ENCODE assay signal across 1 cellular context in the genomic region with DNA sequence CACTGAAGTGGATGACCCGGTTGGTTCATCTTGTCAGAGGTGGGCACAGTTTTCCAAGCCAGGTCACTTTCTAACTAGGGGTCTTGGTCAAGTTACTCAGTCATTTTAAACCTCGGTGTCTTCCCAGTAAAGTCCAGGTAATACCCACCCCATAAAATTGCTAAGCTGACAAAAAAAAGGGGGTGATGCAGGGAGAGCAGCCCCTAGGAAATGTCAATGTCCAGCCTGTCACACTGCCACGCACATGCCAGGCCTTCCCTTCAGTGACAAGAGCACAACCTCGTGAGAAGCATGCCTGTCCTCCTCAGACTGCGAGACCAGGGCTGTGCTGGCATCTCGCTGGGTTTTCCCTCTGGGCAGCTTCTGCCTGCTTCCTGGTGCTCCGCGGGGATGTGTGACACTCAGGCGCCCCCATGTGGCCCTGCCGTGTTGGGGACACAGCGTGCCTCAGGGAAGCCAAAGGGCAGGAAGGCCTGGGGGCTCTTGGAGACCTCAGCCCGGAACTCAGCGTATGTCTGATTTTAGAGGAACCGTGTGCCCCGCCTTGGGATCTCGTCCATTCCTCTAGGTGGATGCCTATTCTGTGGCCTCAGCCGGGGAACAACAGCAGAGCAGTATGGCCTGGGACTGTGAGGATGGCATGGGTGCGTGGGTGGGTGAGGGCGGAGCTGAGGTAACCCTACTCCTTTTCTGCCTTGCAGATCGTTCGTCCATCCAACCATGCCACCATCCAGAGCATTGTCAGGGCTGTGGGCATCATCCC.
TF ChIP-seq lines count a peak whose summit lies in the region.

No MANE protein-coding gene starts in this region.

TF ChIP-seq in HepG2, 621 proteins besides CTCF, POLR2A, EP300 and RAD21 (continues in another document):
- TF ChIP-seq, protein P1, sequence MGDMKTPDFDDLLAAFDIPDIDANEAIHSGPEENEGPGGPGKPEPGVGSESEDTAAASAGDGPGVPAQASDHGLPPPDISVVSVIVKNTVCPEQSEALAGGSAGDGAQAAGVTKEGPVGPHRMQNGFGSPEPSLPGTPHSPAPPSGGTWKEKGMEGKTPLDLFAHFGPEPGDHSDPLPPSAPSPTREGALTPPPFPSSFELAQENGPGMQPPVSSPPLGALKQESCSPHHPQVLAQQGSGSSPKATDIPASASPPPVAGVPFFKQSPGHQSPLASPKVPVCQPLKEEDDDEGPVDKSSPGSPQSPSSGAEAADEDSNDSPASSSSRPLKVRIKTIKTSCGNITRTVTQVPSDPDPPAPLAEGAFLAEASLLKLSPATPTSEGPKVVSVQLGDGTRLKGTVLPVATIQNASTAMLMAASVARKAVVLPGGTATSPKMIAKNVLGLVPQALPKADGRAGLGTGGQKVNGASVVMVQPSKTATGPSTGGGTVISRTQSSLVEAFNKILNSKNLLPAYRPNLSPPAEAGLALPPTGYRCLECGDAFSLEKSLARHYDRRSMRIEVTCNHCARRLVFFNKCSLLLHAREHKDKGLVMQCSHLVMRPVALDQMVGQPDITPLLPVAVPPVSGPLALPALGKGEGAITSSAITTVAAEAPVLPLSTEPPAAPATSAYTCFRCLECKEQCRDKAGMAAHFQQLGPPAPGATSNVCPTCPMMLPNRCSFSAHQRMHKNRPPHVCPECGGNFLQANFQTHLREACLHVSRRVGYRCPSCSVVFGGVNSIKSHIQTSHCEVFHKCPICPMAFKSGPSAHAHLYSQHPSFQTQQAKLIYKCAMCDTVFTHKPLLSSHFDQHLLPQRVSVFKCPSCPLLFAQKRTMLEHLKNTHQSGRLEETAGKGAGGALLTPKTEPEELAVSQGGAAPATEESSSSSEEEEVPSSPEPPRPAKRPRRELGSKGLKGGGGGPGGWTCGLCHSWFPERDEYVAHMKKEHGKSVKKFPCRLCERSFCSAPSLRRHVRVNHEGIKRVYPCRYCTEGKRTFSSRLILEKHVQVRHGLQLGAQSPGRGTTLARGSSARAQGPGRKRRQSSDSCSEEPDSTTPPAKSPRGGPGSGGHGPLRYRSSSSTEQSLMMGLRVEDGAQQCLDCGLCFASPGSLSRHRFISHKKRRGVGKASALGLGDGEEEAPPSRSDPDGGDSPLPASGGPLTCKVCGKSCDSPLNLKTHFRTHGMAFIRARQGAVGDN (CRISPR knock-in tag; IDR thresholded peaks at IDR 0.05), result peak; percentile 16; the same call in 1 of the 2 replicates
- TF ChIP-seq ZNF468 (CRISPR knock-in tag; IDR thresholded peaks at IDR 0.05) (no peak), HNRNPK (IDR thresholded peaks at IDR 0.05; ENCODE audit: low read depth, low read length, poor library complexity, severe bottlenecking) (no peak), TMF1 (CRISPR knock-in tag; IDR thresholded peaks at IDR 0.05; ENCODE audit: low read depth) (no peak), MAFK (conservative IDR thresholded peaks at IDR 0.05 in 1 of 2, IDR thresholded peaks at IDR 0.05 in 1 of 2; ENCODE audit: low read length in 2 of 2) (peak; percentile 58 to 70; a peak in 3 of 4 replicates), FOSL2 (CRISPR knock-in tag; IDR thresholded peaks at IDR 0.05) (peak; percentile 44), FOXK1 (CRISPR knock-in tag; IDR thresholded peaks at IDR 0.05; ENCODE audit: borderline replicate concordance, low read depth) (no peak), ZNF816 (CRISPR knock-in tag; IDR thresholded peaks at IDR 0.05; ENCODE audit: borderline replicate concordance) (no peak), SRSF9 (IDR thresholded peaks at IDR 0.05; ENCODE audit: borderline replicate concordance, insufficient read depth, low read depth, low read length, poor library complexity, severe bottlenecking) (no peak), SAFB2 (CRISPR knock-in tag; IDR thresholded peaks at IDR 0.05; ENCODE audit: borderline replicate concordance, low read depth) (no peak), ZNF460 (CRISPR knock-in tag; IDR thresholded peaks at IDR 0.05; ENCODE audit: borderline replicate concordance) (no peak), ZNF501 (CRISPR knock-in tag; IDR thresholded peaks at IDR 0.05) (0 out of 2 replicates have a peak, but pooled peaks have one; percentile 34), CHD4 (IDR thresholded peaks at IDR 0.05; ENCODE audit: borderline replicate concordance, low read length) (no peak), ZNF674 (CRISPR knock-in tag; IDR thresholded peaks at IDR 0.05; ENCODE audit: low read depth) (no peak), NFIB (CRISPR knock-in tag; IDR thresholded peaks at IDR 0.05; ENCODE audit: borderline replicate concordance) (no peak), TAF1 (CRISPR knock-in tag; IDR thresholded peaks at IDR 0.05) (no peak), ZNF879 (CRISPR knock-in tag; IDR thresholded peaks at IDR 0.05) (no peak), NONO (IDR thresholded peaks at IDR 0.05) (no peak), NONO (CRISPR knock-in tag; conservative IDR thresholded peaks at IDR 0.05) (0 out of 2 replicates have a peak, but pooled peaks have one; percentile 29), TGIF2 (CRISPR knock-in tag; IDR thresholded peaks at IDR 0.05) (no peak), ZBTB20 (CRISPR knock-in tag; IDR thresholded peaks at IDR 0.05; ENCODE audit: borderline replicate concordance, low read depth) (no peak), GABPB1 (CRISPR knock-in tag; IDR thresholded peaks at IDR 0.05) (peak; percentile 38; the same call in 1 of the 2 replicates), IKZF4 (CRISPR knock-in tag; IDR thresholded peaks at IDR 0.05; ENCODE audit: borderline replicate concordance, low read depth, not compliant biosample characterization) (no peak), TEAD3 (CRISPR knock-in tag; optimal IDR thresholded peaks at IDR 0.05; ENCODE audit: borderline replicate concordance) (peak; percentile 47), SP4 (CRISPR knock-in tag; IDR thresholded peaks at IDR 0.05) (no peak), ELF1 (CRISPR knock-in tag; IDR thresholded peaks at IDR 0.05) (peak; percentile 78), ZNF619 (CRISPR knock-in tag; IDR thresholded peaks at IDR 0.05) (no peak), RFXAP (CRISPR knock-in tag; IDR thresholded peaks at IDR 0.05; ENCODE audit: borderline replicate concordance) (no peak), CC2D1A (CRISPR knock-in tag; IDR thresholded peaks at IDR 0.05) (no peak), ELF3 (CRISPR knock-in tag; IDR thresholded peaks at IDR 0.05) (peak; percentile 82), SUZ12 (IDR thresholded peaks at IDR 0.05; ENCODE audit: low read depth, low read length) (no peak), GZF1 (CRISPR knock-in tag; IDR thresholded peaks at IDR 0.05) (no peak), IRF2 (CRISPR knock-in tag; IDR thresholded peaks at IDR 0.05) (0 out of 2 replicates have a peak, but pooled peaks have one; percentile 16), SMARCC2 (IDR thresholded peaks at IDR 0.05) (no peak), ZBTB3 (CRISPR knock-in tag; IDR thresholded peaks at IDR 0.05; ENCODE audit: borderline replicate concordance, low read depth) (no peak), CHCHD3 (CRISPR knock-in tag; IDR thresholded peaks at IDR 0.05) (no peak), KDM3A (CRISPR knock-in tag; IDR thresholded peaks at IDR 0.05; ENCODE audit: low read depth) (no peak), ZNF572 (CRISPR knock-in tag; IDR thresholded peaks at IDR 0.05) (0 out of 2 replicates have a peak, but pooled peaks have one; percentile 50), SMC3 (IDR thresholded peaks at IDR 0.05; ENCODE audit: low read length) (peak; percentile 77), JUNB (CRISPR knock-in tag; IDR thresholded peaks at IDR 0.05; ENCODE audit: borderline replicate concordance) (no peak), TRIM24 (CRISPR knock-in tag; IDR thresholded peaks at IDR 0.05) (no peak), ZNF567 (CRISPR knock-in tag; IDR thresholded peaks at IDR 0.05; ENCODE audit: borderline replicate concordance) (0 out of 2 replicates have a peak, but pooled peaks have one; percentile 21), ZNF564 (CRISPR knock-in tag; IDR thresholded peaks at IDR 0.05) (no peak), ZNF747 (CRISPR knock-in tag; IDR thresholded peaks at IDR 0.05; ENCODE audit: borderline replicate concordance) (no peak), ZNF354B (CRISPR knock-in tag; IDR thresholded peaks at IDR 0.05) (no peak), ZNF605 (CRISPR knock-in tag; IDR thresholded peaks at IDR 0.05) (no peak), ZNF629 (CRISPR knock-in tag; conservative IDR thresholded peaks at IDR 0.05) (no peak), SRY (CRISPR knock-in tag; IDR thresholded peaks at IDR 0.05) (no peak), XRCC5 (optimal IDR thresholded peaks at IDR 0.05; ENCODE audit: low read length) (peak; percentile 51), HOXD1 (CRISPR knock-in tag; IDR thresholded peaks at IDR 0.05) (no peak)
- TF ChIP-seq, protein P2, sequence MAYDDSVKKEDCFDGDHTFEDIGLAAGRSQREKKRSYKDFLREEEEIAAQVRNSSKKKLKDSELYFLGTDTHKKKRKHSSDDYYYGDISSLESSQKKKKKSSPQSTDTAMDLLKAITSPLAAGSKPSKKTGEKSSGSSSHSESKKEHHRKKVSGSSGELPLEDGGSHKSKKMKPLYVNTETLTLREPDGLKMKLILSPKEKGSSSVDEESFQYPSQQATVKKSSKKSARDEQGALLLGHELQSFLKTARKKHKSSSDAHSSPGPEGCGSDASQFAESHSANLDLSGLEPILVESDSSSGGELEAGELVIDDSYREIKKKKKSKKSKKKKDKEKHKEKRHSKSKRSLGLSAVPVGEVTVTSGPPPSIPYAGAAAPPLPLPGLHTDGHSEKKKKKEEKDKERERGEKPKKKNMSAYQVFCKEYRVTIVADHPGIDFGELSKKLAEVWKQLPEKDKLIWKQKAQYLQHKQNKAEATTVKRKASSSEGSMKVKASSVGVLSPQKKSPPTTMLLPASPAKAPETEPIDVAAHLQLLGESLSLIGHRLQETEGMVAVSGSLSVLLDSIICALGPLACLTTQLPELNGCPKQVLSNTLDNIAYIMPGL (CRISPR knock-in tag; IDR thresholded peaks at IDR 0.05; ENCODE audit: borderline replicate concordance in 1 of 2, low read depth in 1 of 2), result no peak
- TF ChIP-seq, protein P3, sequence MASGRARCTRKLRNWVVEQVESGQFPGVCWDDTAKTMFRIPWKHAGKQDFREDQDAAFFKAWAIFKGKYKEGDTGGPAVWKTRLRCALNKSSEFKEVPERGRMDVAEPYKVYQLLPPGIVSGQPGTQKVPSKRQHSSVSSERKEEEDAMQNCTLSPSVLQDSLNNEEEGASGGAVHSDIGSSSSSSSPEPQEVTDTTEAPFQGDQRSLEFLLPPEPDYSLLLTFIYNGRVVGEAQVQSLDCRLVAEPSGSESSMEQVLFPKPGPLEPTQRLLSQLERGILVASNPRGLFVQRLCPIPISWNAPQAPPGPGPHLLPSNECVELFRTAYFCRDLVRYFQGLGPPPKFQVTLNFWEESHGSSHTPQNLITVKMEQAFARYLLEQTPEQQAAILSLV (CRISPR knock-in tag; IDR thresholded peaks at IDR 0.05; ENCODE audit: borderline replicate concordance), result 0 out of 2 replicates have a peak, but pooled peaks have one; percentile 34
- TF ChIP-seq, protein P4, sequence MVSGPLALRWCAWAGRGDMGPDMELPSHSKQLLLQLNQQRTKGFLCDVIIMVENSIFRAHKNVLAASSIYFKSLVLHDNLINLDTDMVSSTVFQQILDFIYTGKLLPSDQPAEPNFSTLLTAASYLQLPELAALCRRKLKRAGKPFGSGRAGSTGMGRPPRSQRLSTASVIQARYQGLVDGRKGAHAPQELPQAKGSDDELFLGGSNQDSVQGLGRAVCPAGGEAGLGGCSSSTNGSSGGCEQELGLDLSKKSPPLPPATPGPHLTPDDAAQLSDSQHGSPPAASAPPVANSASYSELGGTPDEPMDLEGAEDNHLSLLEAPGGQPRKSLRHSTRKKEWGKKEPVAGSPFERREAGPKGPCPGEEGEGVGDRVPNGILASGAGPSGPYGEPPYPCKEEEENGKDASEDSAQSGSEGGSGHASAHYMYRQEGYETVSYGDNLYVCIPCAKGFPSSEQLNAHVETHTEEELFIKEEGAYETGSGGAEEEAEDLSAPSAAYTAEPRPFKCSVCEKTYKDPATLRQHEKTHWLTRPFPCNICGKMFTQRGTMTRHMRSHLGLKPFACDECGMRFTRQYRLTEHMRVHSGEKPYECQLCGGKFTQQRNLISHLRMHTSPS (CRISPR knock-in tag; IDR thresholded peaks at IDR 0.05; ENCODE audit: low read depth), result peak; percentile 41; the same call in 1 of the 2 replicates
- TF ChIP-seq, protein P5, sequence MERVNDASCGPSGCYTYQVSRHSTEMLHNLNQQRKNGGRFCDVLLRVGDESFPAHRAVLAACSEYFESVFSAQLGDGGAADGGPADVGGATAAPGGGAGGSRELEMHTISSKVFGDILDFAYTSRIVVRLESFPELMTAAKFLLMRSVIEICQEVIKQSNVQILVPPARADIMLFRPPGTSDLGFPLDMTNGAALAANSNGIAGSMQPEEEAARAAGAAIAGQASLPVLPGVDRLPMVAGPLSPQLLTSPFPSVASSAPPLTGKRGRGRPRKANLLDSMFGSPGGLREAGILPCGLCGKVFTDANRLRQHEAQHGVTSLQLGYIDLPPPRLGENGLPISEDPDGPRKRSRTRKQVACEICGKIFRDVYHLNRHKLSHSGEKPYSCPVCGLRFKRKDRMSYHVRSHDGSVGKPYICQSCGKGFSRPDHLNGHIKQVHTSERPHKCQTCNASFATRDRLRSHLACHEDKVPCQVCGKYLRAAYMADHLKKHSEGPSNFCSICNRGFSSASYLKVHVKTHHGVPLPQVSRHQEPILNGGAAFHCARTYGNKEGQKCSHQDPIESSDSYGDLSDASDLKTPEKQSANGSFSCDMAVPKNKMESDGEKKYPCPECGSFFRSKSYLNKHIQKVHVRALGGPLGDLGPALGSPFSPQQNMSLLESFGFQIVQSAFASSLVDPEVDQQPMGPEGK (CRISPR knock-in tag; IDR thresholded peaks at IDR 0.05), result 0 out of 2 replicates have a peak, but pooled peaks have one; percentile 11
- TF ChIP-seq, protein P6, sequence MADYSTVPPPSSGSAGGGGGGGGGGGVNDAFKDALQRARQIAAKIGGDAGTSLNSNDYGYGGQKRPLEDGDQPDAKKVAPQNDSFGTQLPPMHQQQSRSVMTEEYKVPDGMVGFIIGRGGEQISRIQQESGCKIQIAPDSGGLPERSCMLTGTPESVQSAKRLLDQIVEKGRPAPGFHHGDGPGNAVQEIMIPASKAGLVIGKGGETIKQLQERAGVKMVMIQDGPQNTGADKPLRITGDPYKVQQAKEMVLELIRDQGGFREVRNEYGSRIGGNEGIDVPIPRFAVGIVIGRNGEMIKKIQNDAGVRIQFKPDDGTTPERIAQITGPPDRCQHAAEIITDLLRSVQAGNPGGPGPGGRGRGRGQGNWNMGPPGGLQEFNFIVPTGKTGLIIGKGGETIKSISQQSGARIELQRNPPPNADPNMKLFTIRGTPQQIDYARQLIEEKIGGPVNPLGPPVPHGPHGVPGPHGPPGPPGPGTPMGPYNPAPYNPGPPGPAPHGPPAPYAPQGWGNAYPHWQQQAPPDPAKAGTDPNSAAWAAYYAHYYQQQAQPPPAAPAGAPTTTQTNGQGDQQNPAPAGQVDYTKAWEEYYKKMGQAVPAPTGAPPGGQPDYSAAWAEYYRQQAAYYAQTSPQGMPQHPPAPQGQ (CRISPR knock-in tag; IDR thresholded peaks at IDR 0.05; ENCODE audit: borderline replicate concordance), result no peak
- TF ChIP-seq, protein P7, sequence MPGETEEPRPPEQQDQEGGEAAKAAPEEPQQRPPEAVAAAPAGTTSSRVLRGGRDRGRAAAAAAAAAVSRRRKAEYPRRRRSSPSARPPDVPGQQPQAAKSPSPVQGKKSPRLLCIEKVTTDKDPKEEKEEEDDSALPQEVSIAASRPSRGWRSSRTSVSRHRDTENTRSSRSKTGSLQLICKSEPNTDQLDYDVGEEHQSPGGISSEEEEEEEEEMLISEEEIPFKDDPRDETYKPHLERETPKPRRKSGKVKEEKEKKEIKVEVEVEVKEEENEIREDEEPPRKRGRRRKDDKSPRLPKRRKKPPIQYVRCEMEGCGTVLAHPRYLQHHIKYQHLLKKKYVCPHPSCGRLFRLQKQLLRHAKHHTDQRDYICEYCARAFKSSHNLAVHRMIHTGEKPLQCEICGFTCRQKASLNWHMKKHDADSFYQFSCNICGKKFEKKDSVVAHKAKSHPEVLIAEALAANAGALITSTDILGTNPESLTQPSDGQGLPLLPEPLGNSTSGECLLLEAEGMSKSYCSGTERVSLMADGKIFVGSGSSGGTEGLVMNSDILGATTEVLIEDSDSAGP (CRISPR knock-in tag; IDR thresholded peaks at IDR 0.05; ENCODE audit: borderline replicate concordance), result no peak; the same call in 1 of the 2 replicates
